ENCODE assay signal across 8 cellular contexts in genomic region chr21:31558839-31559367, GRCh38.
DNase-seq lines count a peak whose midpoint lies in the region; ATAC-seq and TF ChIP-seq lines count a peak whose summit lies in the region.

No MANE protein-coding gene starts in this region.

- H3K4me3 ChIP-seq in kidney epithelial cell (ENCODE audit: low read depth, low read length) = peak overlapping the region; percentile 67

- no peak for TF ChIP-seq CTCF in kidney epithelial cell (IDR thresholded peaks at IDR 0.05; ENCODE audit: insufficient read depth, low read length, poor library complexity, severe bottlenecking)

- H3K27me3 ChIP-seq in kidney epithelial cell (ENCODE audit: control insufficient read depth, insufficient read depth, low read length) = peaks cover 10% of the 10 kb centered on the region

- ATAC-seq in GM18502 (IDR thresholded peaks at IDR 0.05; ENCODE audit: poor library complexity, unreplicated experiment) (peak; percentile 91), HG02943 (IDR thresholded peaks at IDR 0.05; ENCODE audit: low read depth, unreplicated experiment) (peak; percentile 86)

- DNase-seq in NCI-H2081 (lab: John Stamatoyannopoulos, UW) = peak; percentile 93 to 95
- DNase-seq in activated CD4-positive, CD25-positive, alpha-beta regulatory T cell treated with anti-CD3 and anti-CD28 coated beads, Interleukin-2, amount 50 U/mL, for 72 hours = peak; percentile 91
- DNase-seq in cerebellar cortex (ENCODE audit: low spot score) = peak; percentile 95
- peak; percentile 65 for DNase-seq in kidney epithelial cell (ENCODE audit: low read depth)
- DNase-seq in stimulated activated CD4-positive, alpha-beta T cell treated with anti-CD3 and anti-CD28 coated beads, Interleukin-1b, Interleukin-23, amount 100 ng/mL, for 1 hour (ENCODE audit: low read depth in 2 of 2) = peak; percentile 74 to 76
- no peak for DNase-seq in GF-D8 (lab: John Stamatoyannopoulos, UW)

- H3K36me3 ChIP-seq in kidney epithelial cell (ENCODE audit: control insufficient read depth, insufficient read depth, low read length) = no peaks in the 10 kb centered on the region
